In the genomic region with DNA sequence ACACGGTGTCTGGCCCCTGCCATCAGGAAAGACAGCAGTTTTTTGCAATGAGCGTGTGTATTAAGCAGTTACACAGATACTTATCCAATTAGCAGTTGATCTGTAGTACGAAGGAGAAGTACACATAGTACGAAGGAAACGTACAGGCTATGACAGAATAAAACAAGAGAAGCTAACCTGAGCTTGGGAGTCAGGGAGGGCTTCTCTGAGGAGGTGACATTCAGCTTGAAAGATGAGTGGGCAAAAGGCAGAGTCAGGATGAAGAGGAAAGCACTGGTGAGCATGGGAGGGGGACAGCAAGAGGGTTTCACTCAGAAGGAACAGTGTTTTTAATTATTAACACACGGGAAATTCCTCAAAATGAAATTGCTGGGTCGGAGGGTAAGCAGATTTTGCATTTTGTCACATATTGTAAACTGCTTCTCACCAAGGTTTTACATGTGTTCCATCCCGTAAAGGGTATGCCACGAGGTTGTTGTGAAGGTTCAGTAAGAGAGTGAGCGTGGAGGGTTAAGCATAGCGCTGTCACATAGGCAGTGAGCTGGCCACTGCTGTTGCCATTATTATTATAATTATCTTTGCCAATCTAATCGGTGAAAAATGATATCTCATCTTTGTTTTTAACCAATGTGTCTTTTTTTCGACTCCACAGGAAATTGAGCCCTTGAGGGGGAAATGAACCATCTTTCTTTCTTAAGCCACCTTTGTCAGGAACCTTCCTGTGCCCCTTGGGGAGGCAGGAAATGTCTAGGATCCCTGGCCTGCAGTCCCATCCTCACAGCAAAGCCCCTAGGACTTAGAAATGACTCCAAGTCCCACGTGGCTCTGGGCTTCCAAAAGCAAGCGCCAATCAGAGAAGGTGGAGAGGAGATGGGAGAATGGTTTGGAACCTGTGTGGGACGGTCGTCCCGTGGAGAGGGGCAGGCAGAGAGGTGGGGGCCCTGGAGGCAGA, we compare ENCODE assay signal across 19 cellular contexts. TPM values are rescaled to one million over a fixed set of nuclear protein-coding genes. Genes with fewer than 3 reads are reported as not detected.
DNase-seq lines count a peak whose midpoint lies in the region; ATAC-seq, FAIRE-seq and TF ChIP-seq lines count a peak whose summit lies in the region.
"Had no signal": no experiment of that assay in that cellular context is flagged by ENCODE, and none has a peak within 500 bp of the region (broad histone marks: within the 10 kb centered on the region; RNA-seq: fewer than 3 reads in every experiment).

No MANE protein-coding gene starts in this region.

- H3K9ac ChIP-seq in mesendoderm (ENCODE audit: low read length): no peak overlapping the region

- CTCF ChIA-PET in WTC11 (lab: Charles Lee): interaction anchor here (0.7 to 0.8 kb wide), 2 partner anchors 22 to 338 kb away, joined by 3 read pairs; no protein-coding TSS in a partner anchor
- CTCF ChIA-PET in CD4-positive, alpha-beta memory T cell (lab: Charles Lee; ENCODE audit: partially characterized antibody): no interaction called here

- no peak overlapping the region for H2BK120ac ChIP-seq in mesendoderm (ENCODE audit: low read depth, low read length)

- peaks cover 2% of the 10 kb centered on the region for H3K4me1 ChIP-seq in mesendoderm (ENCODE audit: control insufficient read depth, low read depth, low read length)
- H3K4me1 ChIP-seq in CD4-positive, alpha-beta memory T cell (ENCODE audit: insufficient read depth, low read length): no peaks in the 10 kb centered on the region
- H3K4me1 ChIP-seq: BE2C had no signal

- H3K36me3 Mint-ChIP-seq in WTC11: no peaks in the 10 kb centered on the region
- H3K36me3 Mint-ChIP-seq in CD4-positive, alpha-beta memory T cell: no peaks in the 10 kb centered on the region

- H3K4me2 ChIP-seq in mesendoderm (ENCODE audit: low read length): no peak overlapping the region

- no CpG with 5 or more reads among the region's 18 CpGs for WGBS in mesendoderm (ENCODE audit: extremely low coverage, insufficient coverage, low lambda C conversion rate)

- H3K4me1 Mint-ChIP-seq in WTC11: peaks cover 73% of the 10 kb centered on the region
- H3K4me1 Mint-ChIP-seq in CD4-positive, alpha-beta memory T cell: peaks cover 0 to 1% (median 0%) of the 10 kb centered on the region in 4 donors

- no peaks in the 10 kb centered on the region for H3K9me3 ChIP-seq in CD4-positive, alpha-beta memory T cell (ENCODE audit: control insufficient read depth in 1 of 2, low read length in 2 of 2)
- H3K9me3 ChIP-seq: BE2C, SJCRH30 had no signal

- no peak overlapping the region for H2BK15ac ChIP-seq in mesendoderm (replicated peaks; ENCODE audit: low read depth)

- H2AK5ac ChIP-seq in mesendoderm (ENCODE audit: low read length): no peak overlapping the region

- no peak overlapping the region for H4K8ac ChIP-seq in mesendoderm (ENCODE audit: low read depth, low read length)

- POLR2A ChIA-PET in WTC11 (lab: Charles Lee): interaction anchor here (0.5 kb wide), 1 partner anchor 103 kb away, joined by 4 read pairs; no protein-coding TSS in a partner anchor
- POLR2A ChIA-PET in CD4-positive, alpha-beta memory T cell (lab: Charles Lee; ENCODE audit: partially characterized antibody): no interaction called here

- H2BK5ac ChIP-seq in mesendoderm (ENCODE audit: low read length): peak overlapping the region; percentile 22

- intact Hi-C loops in CD4-positive, alpha-beta memory T cell (cut with micrococcal nuclease): no loop called here

- DNase-seq in GM18507 (ENCODE audit: extremely low spot score, insufficient read length, low read depth): no peak
- no peak for DNase-seq in WTC11 (ENCODE audit: low spot score)
- no peak for DNase-seq in mesendoderm
- DNase-seq in CD4-positive, alpha-beta memory T cell: no peak
- DNase-seq in SIG-M5 treated with dmso at 0.1 percent for 504 hours (lab: John Stamatoyannopoulos, UW; ENCODE audit: unreplicated experiment): no peak
- DNase-seq in NOMO-1 (lab: John Stamatoyannopoulos, UW; ENCODE audit: unreplicated experiment in 2 of 2): no peak
- DNase-seq: BE2C, DND-41, H7, NCI-H2227 treated with DMSO at 0.1 percent for 48 hours, NCI-H524 treated with DMSO at 0.1 percent for 48 hours, PC-3, SJCRH30, SW 1271 had no signal

- H3K23ac ChIP-seq in mesendoderm (ENCODE audit: low read length): peak overlapping the region; percentile 37

- H3K27me3 Mint-ChIP-seq in WTC11 (ENCODE audit: low read depth): no peaks in the 10 kb centered on the region
- H3K27me3 Mint-ChIP-seq in CD4-positive, alpha-beta memory T cell: peaks cover 23 to 43% of the 10 kb centered on the region in 2 donors

- no peaks in the 10 kb centered on the region for H3K36me3 ChIP-seq in mesendoderm (ENCODE audit: control insufficient read depth, insufficient read depth, low read length)
- no peaks in the 10 kb centered on the region for H3K36me3 ChIP-seq in CD4-positive, alpha-beta memory T cell (ENCODE audit: insufficient read depth, low read length)
- H3K36me3 ChIP-seq: BE2C, SJCRH30 had no signal

- no peaks in the 10 kb centered on the region for H3K9me3 Mint-ChIP-seq in WTC11
- H3K9me3 Mint-ChIP-seq in CD4-positive, alpha-beta memory T cell: peaks cover 0 to 2% (median 0%) of the 10 kb centered on the region in 8 donors

- H3K27ac Mint-ChIP-seq in WTC11: peak overlapping the region; percentile 4; the same call in 1 of the 2 replicates
- H3K27ac Mint-ChIP-seq in CD4-positive, alpha-beta memory T cell: no peak overlapping the region

- H3K4ac ChIP-seq in mesendoderm (ENCODE audit: low read depth, low read length): no peak overlapping the region

- H3K4me3 Mint-ChIP-seq in WTC11: no peak overlapping the region
- no peak overlapping the region for H3K4me3 Mint-ChIP-seq in CD4-positive, alpha-beta memory T cell

- peak; percentile 83 for FAIRE-seq in GM18507 (lab: Jason Lieb, UNC)
- FAIRE-seq: G401.6, GM12891 had no signal

- H3K27me3 ChIP-seq in mesendoderm (ENCODE audit: insufficient read depth, low read length, poor library complexity): no peaks in the 10 kb centered on the region
- no peaks in the 10 kb centered on the region for H3K27me3 ChIP-seq in CD4-positive, alpha-beta memory T cell (ENCODE audit: insufficient read depth, low read length)
- H3K27me3 ChIP-seq: BE2C, SJCRH30 had no signal

- H4K5ac ChIP-seq in mesendoderm (ENCODE audit: low read length): no peak overlapping the region

- H3K79me2 ChIP-seq in mesendoderm (ENCODE audit: control insufficient read depth, insufficient read depth, low read length): no peaks in the 10 kb centered on the region

- H3K27ac ChIP-seq in mesendoderm (ENCODE audit: low read depth, low read length): no peak overlapping the region
- H3K27ac ChIP-seq in CD4-positive, alpha-beta memory T cell (ENCODE audit: low read depth, low read length): no peak overlapping the region
- H3K27ac ChIP-seq: RWPE1, SJCRH30 had no signal

- ATAC-seq in HG02610 (IDR thresholded peaks at IDR 0.05; ENCODE audit: unreplicated experiment) (peak; percentile 45), WTC11 (no peak)
- ATAC-seq: PC-3 had no signal

- H3K56ac ChIP-seq in mesendoderm (ENCODE audit: low read length): peak overlapping the region; percentile 47

- H3K18ac ChIP-seq in mesendoderm (ENCODE audit: low read length): no peak overlapping the region

- no peaks in the 10 kb centered on the region for H3K79me1 ChIP-seq in mesendoderm (ENCODE audit: low read length)

- H3K4me3 ChIP-seq in mesendoderm (ENCODE audit: low read length): no peak overlapping the region
- no peak overlapping the region for H3K4me3 ChIP-seq in CD4-positive, alpha-beta memory T cell (ENCODE audit: low read length in 2 of 2)
- H3K4me3 ChIP-seq: SJCRH30 had no signal

- no peak for TF ChIP-seq CTCF in WTC11 (IDR thresholded peaks at IDR 0.05)

TF ChIP-seq in WTC11, 78 proteins besides CTCF, POLR2A, EP300 and RAD21 (continues in another document):
- TF ChIP-seq, protein P1, sequence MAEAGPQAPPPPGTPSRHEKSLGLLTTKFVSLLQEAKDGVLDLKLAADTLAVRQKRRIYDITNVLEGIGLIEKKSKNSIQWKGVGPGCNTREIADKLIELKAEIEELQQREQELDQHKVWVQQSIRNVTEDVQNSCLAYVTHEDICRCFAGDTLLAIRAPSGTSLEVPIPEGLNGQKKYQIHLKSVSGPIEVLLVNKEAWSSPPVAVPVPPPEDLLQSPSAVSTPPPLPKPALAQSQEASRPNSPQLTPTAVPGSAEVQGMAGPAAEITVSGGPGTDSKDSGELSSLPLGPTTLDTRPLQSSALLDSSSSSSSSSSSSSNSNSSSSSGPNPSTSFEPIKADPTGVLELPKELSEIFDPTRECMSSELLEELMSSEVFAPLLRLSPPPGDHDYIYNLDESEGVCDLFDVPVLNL (CRISPR knock-in tag; IDR thresholded peaks at IDR 0.05; ENCODE audit: borderline replicate concordance, low read depth): no peak
- TF ChIP-seq ZNF671 (CRISPR knock-in tag; IDR thresholded peaks at IDR 0.05) (no peak), FOXJ3 (CRISPR knock-in tag; IDR thresholded peaks at IDR 0.05; ENCODE audit: borderline replicate concordance) (no peak)
- TF ChIP-seq, protein P2, sequence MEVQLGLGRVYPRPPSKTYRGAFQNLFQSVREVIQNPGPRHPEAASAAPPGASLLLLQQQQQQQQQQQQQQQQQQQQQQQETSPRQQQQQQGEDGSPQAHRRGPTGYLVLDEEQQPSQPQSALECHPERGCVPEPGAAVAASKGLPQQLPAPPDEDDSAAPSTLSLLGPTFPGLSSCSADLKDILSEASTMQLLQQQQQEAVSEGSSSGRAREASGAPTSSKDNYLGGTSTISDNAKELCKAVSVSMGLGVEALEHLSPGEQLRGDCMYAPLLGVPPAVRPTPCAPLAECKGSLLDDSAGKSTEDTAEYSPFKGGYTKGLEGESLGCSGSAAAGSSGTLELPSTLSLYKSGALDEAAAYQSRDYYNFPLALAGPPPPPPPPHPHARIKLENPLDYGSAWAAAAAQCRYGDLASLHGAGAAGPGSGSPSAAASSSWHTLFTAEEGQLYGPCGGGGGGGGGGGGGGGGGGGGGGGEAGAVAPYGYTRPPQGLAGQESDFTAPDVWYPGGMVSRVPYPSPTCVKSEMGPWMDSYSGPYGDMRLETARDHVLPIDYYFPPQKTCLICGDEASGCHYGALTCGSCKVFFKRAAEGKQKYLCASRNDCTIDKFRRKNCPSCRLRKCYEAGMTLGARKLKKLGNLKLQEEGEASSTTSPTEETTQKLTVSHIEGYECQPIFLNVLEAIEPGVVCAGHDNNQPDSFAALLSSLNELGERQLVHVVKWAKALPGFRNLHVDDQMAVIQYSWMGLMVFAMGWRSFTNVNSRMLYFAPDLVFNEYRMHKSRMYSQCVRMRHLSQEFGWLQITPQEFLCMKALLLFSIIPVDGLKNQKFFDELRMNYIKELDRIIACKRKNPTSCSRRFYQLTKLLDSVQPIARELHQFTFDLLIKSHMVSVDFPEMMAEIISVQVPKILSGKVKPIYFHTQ (CRISPR knock-in tag; IDR thresholded peaks at IDR 0.05): no peak

RNA-seq across cellular contexts. Expression of gene POU3F1, which starts 47.3 kb away (rescaled TPM):
- total RNA-seq in WTC11 (2021): 18.9 to 22.4 TPM (median 20.9 TPM) in 3 replicates
- 1.2 TPM for polyA plus RNA-seq in mesendoderm (2013, experiment 1 of 2)
- 1.3 TPM for polyA plus RNA-seq in mesendoderm (2013, experiment 2 of 2)
- under 1 TPM; 0.14 to 0.15 TPM for total RNA-seq in CD4-positive, alpha-beta memory T cell
- polyA plus RNA-seq in CD4-positive, alpha-beta memory T cell: under 1 TPM in 1 of 2 donors, not detected in 1; 0.08 TPM
- total RNA-seq: PC-3; T-helper 2 cell treated with Interferon-gamma antibody and Interleukin-4, amounts not matched to agents 100 ng/mL and 5 ng/mL, for 36 hours had no signal

Comparison
In these comparisons a context has a peak if more than half of its experiments do, and no peak if none do; other contexts are left out.
1. RNA of gene POU3F1, which starts 47.3 kb away (total RNA-seq): 18.9 to 22.4 TPM in WTC11; 0.14 to 0.15 TPM in CD4-positive, alpha-beta memory T cell; every median in the first group is over 10 times any median in the second.